ENCODE assay signal across 12 cellular contexts in the genomic region with DNA sequence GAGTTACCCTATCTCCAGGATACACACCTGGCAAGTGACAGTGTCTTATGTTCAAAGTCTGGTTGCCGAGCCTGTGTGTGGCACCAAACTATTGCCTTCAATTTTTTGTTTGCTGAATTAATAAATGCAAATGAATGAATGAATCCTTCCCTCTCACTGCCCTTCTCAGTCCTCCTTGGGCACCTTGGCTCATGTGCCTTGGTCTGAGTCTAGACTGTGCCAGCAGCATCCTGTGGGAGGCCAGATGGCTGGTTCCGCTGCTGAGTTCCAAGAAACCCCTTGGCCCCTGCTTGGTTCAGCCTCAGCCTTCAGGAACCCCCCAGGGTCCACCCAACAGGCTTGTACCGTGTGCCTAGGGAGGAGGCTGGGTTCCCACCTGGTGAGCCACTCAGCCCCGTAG. TPM values are rescaled to one million over a fixed set of nuclear protein-coding genes. Genes with fewer than 3 reads are reported as not detected.
DNase-seq lines count a peak whose midpoint lies in the region; ATAC-seq, FAIRE-seq and TF ChIP-seq lines count a peak whose summit lies in the region.
"Had no signal": no experiment of that assay in that cellular context is flagged by ENCODE, and none has a peak within 500 bp of the region (broad histone marks: within the 10 kb centered on the region; RNA-seq: fewer than 3 reads in every experiment).

No MANE protein-coding gene starts in this region.

- H3K4me2 ChIP-seq in DOHH2 (ENCODE audit: low read length) (peak overlapping the region; percentile 95), H1 (ENCODE audit: insufficient read depth in 1 of 2, low read depth in 2 of 2, low read length in 2 of 2) (no peak overlapping the region; a peak in 1 of 4 replicates)

- no peak overlapping the region for H2BK12ac ChIP-seq in H1 (ENCODE audit: low read depth, low read length)

- H4K20me1 ChIP-seq in DOHH2 (ENCODE audit: control insufficient read depth, insufficient read depth, low read depth, low read length) (no peaks in the 10 kb centered on the region), H1 (replicated peaks in 1 of 2; ENCODE audit: control insufficient read depth in 1 of 2, insufficient read depth in 2 of 2, low read length in 2 of 2) (peaks cover 0 to 3% of the 10 kb centered on the region in 2 experiments)

- intact Hi-C loops in Panc1 (cut with micrococcal nuclease; ENCODE audit: unreplicated experiment) = no loop called here
- intact Hi-C loops in gastrocnemius medialis (cut with DNase I; ENCODE audit: low total_unique reads) = no loop called here

- H2BK15ac ChIP-seq in H1 (ENCODE audit: low read length) = no peak overlapping the region

- peaks cover 80% of the 10 kb centered on the region for H3K79me2 ChIP-seq in DOHH2 (ENCODE audit: control insufficient read depth, low read length)
- no peaks in the 10 kb centered on the region for H3K79me2 ChIP-seq in H1 (ENCODE audit: control insufficient read depth in 1 of 2, insufficient read depth in 2 of 2, low read length in 2 of 2)

- no peak overlapping the region for H3K23ac ChIP-seq in H1 (ENCODE audit: insufficient read length)

- ATAC-seq in Panc1 = no peak
- ATAC-seq in gastrocnemius medialis = no peak
- no peak for ATAC-seq in GM19463 (IDR thresholded peaks at IDR 0.05; ENCODE audit: unreplicated experiment)

- 0 out of 2 replicates have a peak overlapping the region, but pooled peaks have one; percentile 18 for H2BK5ac ChIP-seq in H1 (ENCODE audit: low read depth, low read length)

- H3K23me2 ChIP-seq in H1 (ENCODE audit: low read depth, low read length) = peaks cover 8% of the 10 kb centered on the region; the same call in 1 of the 2 replicates

- TF ChIP-seq CTCF in DOHH2 (IDR thresholded peaks at IDR 0.05; ENCODE audit: low read depth, low read length, poor library complexity, severe bottlenecking) (no peak), Panc1 (IDR thresholded peaks at IDR 0.05) (no peak), H1 (IDR thresholded peaks at IDR 0.05; ENCODE audit: control extremely low read depth in 1 of 3, insufficient read depth in 1 of 3, low read depth in 1 of 3, low read length in 3 of 3) (no peak), gastrocnemius medialis (IDR thresholded peaks at IDR 0.05 in 4 of 5, conservative IDR thresholded peaks at IDR 0.05 in 1 of 5) (no peak)

- no peak overlapping the region for H4K5ac ChIP-seq in H1 (ENCODE audit: insufficient read length, low read depth, low read length)

- WGBS in H1 (ENCODE audit: extremely low coverage in 1 of 2, insufficient coverage in 1 of 2, insufficient read length in 1 of 2, insufficient replicate concordance in 2 of 2, low coverage in 1 of 2, low lambda C conversion rate in 2 of 2, missing lambda C conversion rate in 1 of 2), 2 experiments = 98% methylated on average over 4 of the region's 4 CpGs; no CpG with 5 or more reads in 1 of the 2 experiments

- no peak overlapping the region for H2AFZ ChIP-seq in H1 (ENCODE audit: low read length)

- no peak for TF ChIP-seq EP300 in H1 (IDR thresholded peaks at IDR 0.05; ENCODE audit: borderline replicate concordance in 1 of 2, low read depth in 2 of 2, low read length in 2 of 2)

- H3K9me3 ChIP-seq in DOHH2 (ENCODE audit: control insufficient read depth, insufficient read depth, low read length) (no peaks in the 10 kb centered on the region), Panc1 (ENCODE audit: control insufficient read depth, insufficient read depth, low read depth, low read length) (no peaks in the 10 kb centered on the region), H1 (ENCODE audit: insufficient read depth in 2 of 2, low read depth in 1 of 2, low read length in 1 of 2) (no peaks in the 10 kb centered on the region), gastrocnemius medialis (no peaks in the 10 kb centered on the region)

- no peak overlapping the region for H3K18ac ChIP-seq in H1 (ENCODE audit: extremely low read depth, low read length)

- H4K8ac ChIP-seq in H1 (ENCODE audit: extremely low read depth, insufficient read depth, low read length) = no peak overlapping the region

- H3K4ac ChIP-seq in H1 (replicated peaks; ENCODE audit: insufficient read length, low read depth, low read length) = peak overlapping the region; percentile 87

- H3K79me1 ChIP-seq in H1 (ENCODE audit: low read depth, low read length) = peaks cover 4% of the 10 kb centered on the region

- H3K27me3 ChIP-seq in DOHH2 (ENCODE audit: control insufficient read depth, low read length) (no peaks in the 10 kb centered on the region), Panc1 (ENCODE audit: control insufficient read depth, insufficient read depth, low read length) (no peaks in the 10 kb centered on the region), H1 (replicated peaks in 1 of 4; ENCODE audit: control insufficient read depth in 3 of 4, extremely low read depth in 1 of 4, insufficient read depth in 3 of 4, low read length in 3 of 4) (no peaks in the 10 kb centered on the region; a peak in 1 of 7 replicates), gastrocnemius medialis (no peaks in the 10 kb centered on the region)

- in situ Hi-C loops in Panc1 (cut with HindIII; ENCODE audit: low pct_unique_long_range_greater_than_20kb, low sequenced_read_pairs) = no loop called here
- in situ Hi-C loops in gastrocnemius medialis (cut with MboI; ENCODE audit: low sequenced_read_pairs in 4 of 4) = no loop called here

- peaks cover 4% of the 10 kb centered on the region; the same call in 1 of the 2 replicates for H3F3A ChIP-seq in DOHH2 (ENCODE audit: control insufficient read depth, insufficient read depth)

- POLR2A ChIA-PET in Panc1 (lab: Charles Lee) = no interaction called here
- POLR2A ChIA-PET in H1 (lab: Charles Lee; ENCODE audit: partially characterized antibody) = interaction anchor here (0.9 to 5.6 kb wide), 3 partner anchors 31 to 102 kb away, joined by 3 to 33 read pairs (median 3); a partner anchor contains a TSS

- H3K27ac ChIP-seq in DOHH2 (ENCODE audit: low read depth, low read length) (no peak overlapping the region), Panc1 (ENCODE audit: low read length) (no peak overlapping the region), H1 (ENCODE audit: low read depth, low read length) (no peak overlapping the region), gastrocnemius medialis (peak overlapping the region; percentile 97 to 100 (median 98))

- no peak overlapping the region for H2BK20ac ChIP-seq in H1 (ENCODE audit: low read length)

- H2BK120ac ChIP-seq in H1 (replicated peaks; ENCODE audit: low read depth, low read length) = no peak overlapping the region

- TSS peak; percentile 83 for BruUV-seq in Panc1 (replicated peaks; lab: Mats Ljungman, UMichigan)

- H3K4me3 ChIP-seq in DOHH2 (ENCODE audit: low read length) = peak overlapping the region; percentile 91
- H3K4me3 ChIP-seq in Panc1 (ENCODE audit: low read depth in 2 of 2, low read length in 2 of 2) = no peak overlapping the region
- no peak overlapping the region for H3K4me3 ChIP-seq in H1 (ENCODE audit: extremely low read depth in 1 of 4, insufficient read depth in 2 of 4, low read depth in 3 of 4, low read length in 4 of 4)
- peak overlapping the region; percentile 58 to 84 (median 72) for H3K4me3 ChIP-seq in gastrocnemius medialis

- H2AK5ac ChIP-seq in H1 (ENCODE audit: low read depth, low read length) = no peak overlapping the region

- H3K9ac ChIP-seq in H1 (replicated peaks in 1 of 4; ENCODE audit: extremely low read depth in 1 of 4, low read depth in 3 of 4, low read length in 3 of 4) = no peak overlapping the region

- DNase-seq in Panc1 (ENCODE audit: low read depth, low spot score) (no peak), H1 (ENCODE audit: low read depth in 1 of 2, low spot score in 2 of 2) (no peak), gastrocnemius medialis (no peak), NCI-H1092 treated with DMSO at 0.1 percent for 48 hours (lab: John Stamatoyannopoulos, UW) (no peak), KG1 (lab: John Stamatoyannopoulos, UW) (no peak), A172 (ENCODE audit: low spot score) (no peak)
- DNase-seq: EL; stimulated activated CD4-positive, alpha-beta T cell treated with anti-CD3 and anti-CD28 coated beads, Interleukin-4, amount 100 ng/mL, for 4 hours; T1000 had no signal

- peaks cover 22% of the 10 kb centered on the region for H3K36me3 ChIP-seq in DOHH2 (ENCODE audit: control insufficient read depth, low read length)
- H3K36me3 ChIP-seq in Panc1 (ENCODE audit: control insufficient read depth, insufficient read depth, low read length) = no peaks in the 10 kb centered on the region; the same call in 1 of the 2 replicates
- H3K36me3 ChIP-seq in H1 (ENCODE audit: control insufficient read depth in 2 of 4, insufficient read depth in 4 of 4, low read length in 3 of 4) = no peaks in the 10 kb centered on the region
- H3K36me3 ChIP-seq in gastrocnemius medialis = no peaks in the 10 kb centered on the region

- CTCF ChIA-PET in Panc1 (lab: Charles Lee) (no interaction called here), H1 (lab: Charles Lee; ENCODE audit: partially characterized antibody) (interaction anchor here (0.6 kb wide), 1 partner anchor 46 kb away, joined by 3 read pairs; no protein-coding TSS in a partner anchor)

- no peaks in the 10 kb centered on the region for H3K9me2 ChIP-seq in DOHH2 (replicated peaks; ENCODE audit: control insufficient read depth, low read length)

- no peak for TF ChIP-seq RAD21 in H1 (IDR thresholded peaks at IDR 0.05 in 1 of 2, conservative IDR thresholded peaks at IDR 0.05 in 1 of 2; ENCODE audit: low read depth in 2 of 2, low read length in 2 of 2)

- H3K14ac ChIP-seq in H1 (ENCODE audit: insufficient read length) = no peak overlapping the region

- H3K4me1 ChIP-seq in DOHH2 (ENCODE audit: control insufficient read depth, low read length) (peaks cover 50% of the 10 kb centered on the region), Panc1 (ENCODE audit: control insufficient read depth, insufficient read depth, low read length) (peaks cover 16% of the 10 kb centered on the region), H1 (replicated peaks in 1 of 4; ENCODE audit: control insufficient read depth in 3 of 4, insufficient read depth in 4 of 4, low read length in 3 of 4) (peaks cover 0 to 21% (median 14%) of the 10 kb centered on the region in 4 experiments; a peak in 6 of 7 replicates), gastrocnemius medialis (peaks cover 74 to 81% of the 10 kb centered on the region in 2 donors)

- TF ChIP-seq POLR2A in H1 (IDR thresholded peaks at IDR 0.05; ENCODE audit: control extremely low read depth in 1 of 2, low read depth in 2 of 2, low read length in 2 of 2) = no peak
- no peak for TF ChIP-seq POLR2A in gastrocnemius medialis (IDR thresholded peaks at IDR 0.05)

- no peak overlapping the region for H3K56ac ChIP-seq in H1 (replicated peaks; ENCODE audit: insufficient read length, low read depth, low read length)

- no peak for FAIRE-seq in H1 (lab: Jason Lieb, UNC)
- FAIRE-seq: HTR-8/SVneo had no signal

- H4K91ac ChIP-seq in H1 (replicated peaks; ENCODE audit: insufficient read length, low read length) = no peak overlapping the region

RNA-seq across cellular contexts. Expression of a gene that starts 31.0 kb away (rescaled TPM):
- total RNA-seq in Panc1 (2021; ENCODE audit: unreplicated experiment) (43.6 TPM), gastrocnemius medialis (10 to 100 TPM; 48.1 to 93.6 (median 65.7) TPM)
- polyA plus RNA-seq in Panc1 (2012; ENCODE audit: insufficient read length) = 57.2 TPM
- total RNA-seq in H1 (2021; fragmentation: NEBNext Ultra II Directional; extraction: Animal tissue kit (Norgen Biotek cat#: 25700)) = 52.8 and 54.1 TPM in 2 replicates
- polyA plus RNA-seq in H1 (2011; rRNA removed) = 27.0 and 37.5 TPM in 2 replicates
- 17.4 TPM for polyA plus RNA-seq in H1 (2011; cell fraction: cytosol; rRNA removed)
- polyA plus RNA-seq in H1 (2011; cell fraction: nucleus; rRNA removed) = 22.6 TPM
- 30.2 to 35.8 TPM (median 33.5 TPM) in 4 replicates for polyA plus RNA-seq in H1 (2012, experiment 1 of 2)
- 39.6 TPM for polyA plus RNA-seq in H1 (2012, experiment 2 of 2)
- 27.4 TPM for polyA plus RNA-seq in H1 (2013, experiment 1 of 2)
- 28.2 TPM for polyA plus RNA-seq in H1 (2013, experiment 2 of 2)
- 20.4 and 28.3 TPM in 2 replicates for polyA minus RNA-seq in H1 (2011; rRNA and poly(A)+ RNA removed)
- 20.0 TPM for polyA minus RNA-seq in H1 (2011; cell fraction: cytosol; rRNA and poly(A)+ RNA removed)
- polyA minus RNA-seq in H1 (2011; cell fraction: nucleus; rRNA and poly(A)+ RNA removed) = 12.7 TPM
- 6.2 and 7.2 TPM in 2 replicates for total RNA-seq in A172 (2014; rRNA removed; shearing (Covaris generic))

RNA-seq across cellular contexts. Expression of a gene that starts 33.8 kb away (rescaled TPM):
- 7.8 TPM for total RNA-seq in Panc1 (2021; ENCODE audit: unreplicated experiment)
- 5.9 TPM for polyA plus RNA-seq in Panc1 (2012; ENCODE audit: insufficient read length)
- total RNA-seq in H1 (2021; fragmentation: NEBNext Ultra II Directional; extraction: Animal tissue kit (Norgen Biotek cat#: 25700)) = 7.4 and 8.9 TPM in 2 replicates
- polyA plus RNA-seq in H1 (2011; rRNA removed) = 9.0 and 14.3 TPM in 2 replicates
- 15.4 TPM for polyA plus RNA-seq in H1 (2011; cell fraction: cytosol; rRNA removed)
- polyA plus RNA-seq in H1 (2011; cell fraction: nucleus; rRNA removed) = 16.9 TPM
- 4.2 to 9.7 TPM (median 7.2 TPM) in 4 replicates for polyA plus RNA-seq in H1 (2012, experiment 1 of 2)
- polyA plus RNA-seq in H1 (2012, experiment 2 of 2) = 6.6 TPM
- polyA plus RNA-seq in H1 (2013, experiment 1 of 2) = 3.7 TPM
- 2.6 TPM for polyA plus RNA-seq in H1 (2013, experiment 2 of 2)
- 22.9 and 32.1 TPM in 2 replicates for polyA minus RNA-seq in H1 (2011; rRNA and poly(A)+ RNA removed)
- 7.9 TPM for polyA minus RNA-seq in H1 (2011; cell fraction: cytosol; rRNA and poly(A)+ RNA removed)
- 5.2 TPM for polyA minus RNA-seq in H1 (2011; cell fraction: nucleus; rRNA and poly(A)+ RNA removed)
- total RNA-seq in gastrocnemius medialis = 10 to 100 TPM; 15.6 to 39.8 (median 19.5) TPM
- total RNA-seq in A172 (2014; rRNA removed; shearing (Covaris generic)) = 4.4 and 5.9 TPM in 2 replicates

RNA-seq across cellular contexts. Expression of a gene that starts 52.9 kb away (rescaled TPM):
- total RNA-seq in Panc1 (2021; ENCODE audit: unreplicated experiment) = 34.9 TPM
- polyA plus RNA-seq in Panc1 (2012; ENCODE audit: insufficient read length) = 30.7 TPM
- total RNA-seq in H1 (2021; fragmentation: NEBNext Ultra II Directional; extraction: Animal tissue kit (Norgen Biotek cat#: 25700)) = 109 and 135 TPM in 2 replicates
- polyA plus RNA-seq in H1 (2011; rRNA removed) = 96.7 and 119 TPM in 2 replicates
- 134 TPM for polyA plus RNA-seq in H1 (2011; cell fraction: cytosol; rRNA removed)
- 46.8 TPM for polyA plus RNA-seq in H1 (2011; cell fraction: nucleus; rRNA removed)
- 104 to 127 TPM (median 122 TPM) in 4 replicates for polyA plus RNA-seq in H1 (2012, experiment 1 of 2)
- 152 TPM for polyA plus RNA-seq in H1 (2012, experiment 2 of 2)
- 72.0 TPM for polyA plus RNA-seq in H1 (2013, experiment 1 of 2)
- 66.9 TPM for polyA plus RNA-seq in H1 (2013, experiment 2 of 2)
- polyA minus RNA-seq in H1 (2011; rRNA and poly(A)+ RNA removed) = 48.6 and 53.7 TPM in 2 replicates
- 24.6 TPM for polyA minus RNA-seq in H1 (2011; cell fraction: cytosol; rRNA and poly(A)+ RNA removed)
- 29.1 TPM for polyA minus RNA-seq in H1 (2011; cell fraction: nucleus; rRNA and poly(A)+ RNA removed)
- total RNA-seq in gastrocnemius medialis = 10 to 100 TPM; 33.8 to 43.5 (median 38.9) TPM
- 63.7 and 71.3 TPM in 2 replicates for total RNA-seq in A172 (2014; rRNA removed; shearing (Covaris generic))

RNA-seq across cellular contexts. Expression of a gene that starts 53.4 kb away (rescaled TPM):
- total RNA-seq in Panc1 (2021; ENCODE audit: unreplicated experiment) (71.5 TPM), gastrocnemius medialis (100 to 1,000 TPM; 361 to 763 (median 473) TPM)
- polyA plus RNA-seq in Panc1 (2012; ENCODE audit: insufficient read length) = 96.4 TPM
- 72.4 and 75.4 TPM in 2 replicates for total RNA-seq in H1 (2021; fragmentation: NEBNext Ultra II Directional; extraction: Animal tissue kit (Norgen Biotek cat#: 25700))
- 52.8 and 74.1 TPM in 2 replicates for polyA plus RNA-seq in H1 (2011; rRNA removed)
- polyA plus RNA-seq in H1 (2011; cell fraction: cytosol; rRNA removed) = 36.2 TPM
- polyA plus RNA-seq in H1 (2011; cell fraction: nucleus; rRNA removed) = 102 TPM
- polyA plus RNA-seq in H1 (2012, experiment 1 of 2) = 54.7 to 79.7 TPM (median 75.7 TPM) in 4 replicates
- 75.0 TPM for polyA plus RNA-seq in H1 (2012, experiment 2 of 2)
- 62.2 TPM for polyA plus RNA-seq in H1 (2013, experiment 1 of 2)
- polyA plus RNA-seq in H1 (2013, experiment 2 of 2) = 53.8 TPM
- polyA minus RNA-seq in H1 (2011; rRNA and poly(A)+ RNA removed) = 33.8 and 43.9 TPM in 2 replicates
- 27.0 TPM for polyA minus RNA-seq in H1 (2011; cell fraction: cytosol; rRNA and poly(A)+ RNA removed)
- polyA minus RNA-seq in H1 (2011; cell fraction: nucleus; rRNA and poly(A)+ RNA removed) = 42.1 TPM
- 34.3 and 41.2 TPM in 2 replicates for total RNA-seq in A172 (2014; rRNA removed; shearing (Covaris generic))

Comparison
In these comparisons a context has a peak if more than half of its experiments do, and no peak if none do; other contexts are left out.
1. H3K27ac ChIP-seq: peak in gastrocnemius medialis (4 of 4); none in DOHH2 (single experiment), Panc1 (single experiment) and H1 (single experiment).
2. H3K4me3 ChIP-seq: peak in DOHH2 (single experiment) and gastrocnemius medialis (4 of 4); none in Panc1 (0 of 2) and H1 (0 of 4).